In genomic region chr2:87295135-87295534, GRCh38 we compare ENCODE assay signal across 7 cellular contexts.
A peak's percentile ranks its signal among the peaks of the same experiment; 100 is the strongest.
DNase-seq lines count a peak whose midpoint lies in the region; ATAC-seq and TF ChIP-seq lines count a peak whose summit lies in the region.
"Not testable (repeated sequence)": the region's sequence is repeated elsewhere in the genome, so short reads cannot be mapped to it uniquely, and the experiment has no call there.

No MANE protein-coding gene starts in this region.

- not testable (repeated sequence) for H3K9me3 ChIP-seq in adrenal gland (replicated peaks in 1 of 3); right lobe of liver

- not testable (repeated sequence) for H3K27ac ChIP-seq in adrenal gland, right lobe of liver

- 39 to 71% (median 58%) methylated on average over 3 to 6 of the region's 6 CpGs; no CpG with 5 or more reads in 1 of the 4 donors for WGBS in adrenal gland, 4 donors
- 10% methylated on average over 1 of the region's 6 CpGs for WGBS in right lobe of liver (ENCODE audit: insufficient coverage, low coverage, low lambda C conversion rate, missing lambda C conversion rate)

- ATAC-seq in Right ventricle myocardium inferior = peak; percentile 48
- peak; percentile 94 for ATAC-seq in left cardiac atrium
- ATAC-seq in right lobe of liver = peak; percentile 64 to 84 (median 78)
- peak; percentile 41 for ATAC-seq in sciatic nerve

- DNase-seq in adrenal gland (peak in 5 of 7 donors; percentile 18 to 54 (median 23)), fibroblast of pulmonary artery (ENCODE audit: low read depth) (peak; percentile 30), iPS-NIHi7 (ENCODE audit: extremely low spot score) (peak; percentile 0), right lobe of liver (peak in 2 of 3 donors; percentile 27 to 35)
- DNase-seq in Right ventricle myocardium inferior (ENCODE audit: missing footprints); left cardiac atrium; sciatic nerve (ENCODE audit: low spot score): not testable (repeated sequence)

- H3K27me3 ChIP-seq in adrenal gland, right lobe of liver: not testable (repeated sequence)

- not testable (repeated sequence) for H3K4me1 ChIP-seq in adrenal gland (replicated peaks in 1 of 2); right lobe of liver

- H3K36me3 ChIP-seq in adrenal gland (replicated peaks in 1 of 2); right lobe of liver: not testable (repeated sequence)

- H3K4me3 ChIP-seq in adrenal gland; fibroblast of pulmonary artery (replicated peaks; ENCODE audit: low read depth, low read length); right lobe of liver: not testable (repeated sequence)

- TF ChIP-seq POLR2A in adrenal gland (IDR thresholded peaks at IDR 0.05); right lobe of liver (IDR thresholded peaks at IDR 0.05): not testable (repeated sequence)

- intact Hi-C loops in adrenal gland (cut with DNase I); Right ventricle myocardium inferior (cut with DNase I); left cardiac atrium (cut with DNase I); right lobe of liver (cut with DNase I); sciatic nerve (cut with DNase I): not testable (repeated sequence)

- not testable (repeated sequence) for TF ChIP-seq CTCF in adrenal gland (IDR thresholded peaks at IDR 0.05); fibroblast of pulmonary artery (IDR thresholded peaks at IDR 0.05; ENCODE audit: low read length, missing control alignments); right lobe of liver (IDR thresholded peaks at IDR 0.05)

Comparison
In these comparisons a context has a peak if more than half of its experiments do, and no peak if none do; other contexts are left out.
1. ATAC-seq: peak in every context shown above with its lines; median percentile 94 in left cardiac atrium; 78 in right lobe of liver; 48 in Right ventricle myocardium inferior; 41 in sciatic nerve.